In the genomic region with DNA sequence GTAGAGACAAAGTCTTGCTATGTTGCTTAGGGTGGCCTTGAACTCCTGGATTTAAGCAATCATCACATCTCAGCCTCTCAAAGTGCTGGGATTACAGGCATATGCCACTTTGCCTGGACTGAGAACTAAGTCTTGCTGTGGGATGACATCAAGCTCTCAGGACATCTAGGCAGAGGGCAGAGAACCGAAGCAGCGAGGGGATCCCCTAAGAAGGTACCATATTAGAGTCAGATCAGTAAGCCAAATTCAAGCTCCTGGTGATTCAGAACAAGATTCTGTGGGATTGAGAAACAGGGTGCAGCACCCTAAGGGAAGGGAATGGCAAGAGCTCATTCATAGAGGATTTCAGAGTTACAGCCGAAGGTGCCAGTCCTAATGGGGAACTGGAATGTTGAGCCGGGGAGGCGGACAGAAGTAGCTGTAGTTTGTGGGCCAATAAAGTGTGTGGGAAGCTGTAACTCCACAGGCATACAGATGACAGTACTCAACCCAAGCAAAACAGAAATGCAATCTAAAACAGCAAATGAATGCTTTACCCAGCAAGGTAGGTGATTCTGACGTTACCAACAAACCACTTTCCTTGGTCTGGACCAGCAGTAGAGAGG, we compare ENCODE assay signal across 17 cellular contexts.
"Had no signal": no experiment of that assay in that cellular context is flagged by ENCODE, and none has a peak within 500 bp of the region (broad histone marks: within the 10 kb centered on the region; RNA-seq: fewer than 3 reads in every experiment).

No MANE protein-coding gene starts in this region.

- H3K4me3 ChIP-seq: heart left ventricle, sigmoid colon, skin epidermis, thyroid gland, upper lobe of left lung, uterus had no signal

- H3K9me3 ChIP-seq: heart left ventricle, sigmoid colon, thyroid gland, upper lobe of left lung, uterus had no signal

- H3K4me1 ChIP-seq: thyroid gland, upper lobe of left lung, uterus had no signal

- ATAC-seq: effector memory CD8-positive, alpha-beta T cell; heart left ventricle; left lobe of liver; naive thymus-derived CD4-positive, alpha-beta T cell had no signal

- H3K4me3 Mint-ChIP-seq: dendritic cell treated with granulocyte-macrophage colony-stimulating factor and Interleukin-4, amounts not matched to agents 40 ng/mL and 50 ng/mL, for 4 days; effector memory CD8-positive, alpha-beta T cell; naive thymus-derived CD4-positive, alpha-beta T cell had no signal

- H3K9me3 Mint-ChIP-seq: dendritic cell treated with granulocyte-macrophage colony-stimulating factor and Interleukin-4, amounts not matched to agents 40 ng/mL and 50 ng/mL, for 4 days; effector memory CD8-positive, alpha-beta T cell had no signal

- H3K27me3 ChIP-seq: heart left ventricle, sigmoid colon, thyroid gland, upper lobe of left lung, uterus had no signal

- H3K27ac Mint-ChIP-seq: dendritic cell treated with granulocyte-macrophage colony-stimulating factor and Interleukin-4, amounts not matched to agents 40 ng/mL and 50 ng/mL, for 4 days had no signal

- H3K36me3 ChIP-seq: heart left ventricle, sigmoid colon, thyroid gland, upper lobe of left lung, uterus had no signal

- H3K27me3 Mint-ChIP-seq: dendritic cell treated with granulocyte-macrophage colony-stimulating factor and Interleukin-4, amounts not matched to agents 40 ng/mL and 50 ng/mL, for 4 days; effector memory CD8-positive, alpha-beta T cell had no signal

- DNase-seq: effector memory CD8-positive, alpha-beta T cell; foreskin melanocyte; heart left ventricle; hippocampal formation; kidney glomerular epithelial cell; mesendoderm; naive thymus-derived CD4-positive, alpha-beta T cell; sigmoid colon; stimulated activated CD4-positive, alpha-beta T cell treated with anti-CD3 and anti-CD28 coated beads, Interleukin-2, amount 100 ng/mL, for 24 hours; stimulated activated CD4-positive, alpha-beta T cell treated with anti-CD3 and anti-CD28 coated beads, Interleukin-4, amount 100 ng/mL, for 4 hours; stimulated activated naive CD4-positive, alpha-beta T cell treated with Interleukin-2 at 50 U/mL for 16 hours; thyroid gland; upper lobe of left lung; uterus had no signal

- H3K27ac ChIP-seq: heart left ventricle, sigmoid colon, thyroid gland, upper lobe of left lung, uterus had no signal
